ENCODE assay signal across 31 cellular contexts in the genomic region with DNA sequence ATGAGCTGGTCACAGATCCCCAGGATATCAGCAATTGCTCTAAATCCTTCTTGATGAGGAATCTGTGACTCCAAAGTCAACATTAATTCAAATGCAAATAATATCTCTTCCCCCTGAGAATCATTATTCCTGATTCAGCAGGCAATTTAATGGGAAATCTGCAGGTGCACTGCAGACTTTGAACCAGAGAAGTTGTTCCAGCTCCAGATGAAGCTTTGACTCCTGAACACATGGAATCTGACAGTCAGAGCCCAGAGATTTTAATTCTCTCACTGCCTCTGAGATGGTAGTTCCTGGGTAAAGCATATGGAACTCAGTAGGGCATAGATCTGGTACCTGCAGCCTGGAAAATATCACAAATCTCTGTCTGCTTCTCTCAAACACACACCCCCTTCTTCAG.
"Had no signal": no experiment of that assay in that cellular context is flagged by ENCODE, and none has a peak within 500 bp of the region (broad histone marks: within the 10 kb centered on the region; RNA-seq: fewer than 3 reads in every experiment).

No MANE protein-coding gene starts in this region.

- H3K4me1 ChIP-seq: ascending aorta, breast epithelium, Peyer's patch had no signal

- H3K4me3 ChIP-seq: ascending aorta, breast epithelium, K562, Peyer's patch had no signal

- ATAC-seq: activated CD8-positive, alpha-beta T cell treated with anti-CD3 and anti-CD28 coated beads for 36 hours; K562; PC-3; SK-N-SH treated with all-trans-retinoic acid at 6 μM for 48 hours had no signal

- H3K4me3 Mint-ChIP-seq: activated B cell treated with CpG ODN at 0.5 μM for 24 hours; activated CD8-positive, alpha-beta T cell treated with anti-CD3 and anti-CD28 coated beads for 36 hours; activated naive CD4-positive, alpha-beta T cell treated with anti-CD3 and anti-CD28 coated beads, Interleukin-2, amount 50 U/mL, for 24 hours; activated naive CD8-positive, alpha-beta T cell treated with anti-CD3 and anti-CD28 coated beads, Interleukin-2, amount 10 ng/mL, durations not matched to agents 7 days and 5 days had no signal

- H3K9me3 Mint-ChIP-seq: activated B cell treated with CpG ODN at 0.5 μM for 24 hours; activated CD8-positive, alpha-beta T cell treated with anti-CD3 and anti-CD28 coated beads for 36 hours; activated naive CD4-positive, alpha-beta T cell treated with anti-CD3 and anti-CD28 coated beads, Interleukin-2, amount 50 U/mL, for 24 hours; activated T-helper 2 cell treated with anti-CD3 and anti-CD28 coated beads, Interferon-gamma antibody, Interleukin-2, Interleukin-4, amounts not matched to agents 10 μg/mL and 5 μg/mL and 100 μg/mL, durations not matched to agents 14 hours and 24 hours and 36 hours had no signal

- H3K27ac ChIP-seq: ascending aorta, breast epithelium, Peyer's patch, VCaP had no signal

- H3K27me3 Mint-ChIP-seq: activated B cell treated with CpG ODN at 0.5 μM for 24 hours; activated CD8-positive, alpha-beta T cell treated with anti-CD3 and anti-CD28 coated beads for 36 hours; activated naive CD4-positive, alpha-beta T cell treated with anti-CD3 and anti-CD28 coated beads, Interleukin-2, amount 50 U/mL, for 24 hours; activated naive CD8-positive, alpha-beta T cell treated with anti-CD3 and anti-CD28 coated beads, Interleukin-2, amount 10 ng/mL, durations not matched to agents 7 days and 5 days had no signal

- H3K27ac Mint-ChIP-seq: activated B cell treated with CpG ODN at 0.5 μM for 24 hours; activated CD8-positive, alpha-beta T cell treated with anti-CD3 and anti-CD28 coated beads for 36 hours; activated T-helper 2 cell treated with anti-CD3 and anti-CD28 coated beads, Interferon-gamma antibody, Interleukin-2, Interleukin-4, amounts not matched to agents 10 μg/mL and 5 μg/mL and 100 μg/mL, durations not matched to agents 14 hours and 24 hours and 36 hours had no signal

- H3K36me3 Mint-ChIP-seq: activated naive CD4-positive, alpha-beta T cell treated with anti-CD3 and anti-CD28 coated beads, Interleukin-2, amount 50 U/mL, for 24 hours had no signal

- DNase-seq: activated B cell treated with CpG ODN at 0.5 μM for 24 hours; activated CD4-positive, alpha-beta T cell treated with anti-CD3 and anti-CD28 coated beads for 4 hours; activated CD4-positive, alpha-beta T cell treated with anti-CD3 and anti-CD28 coated beads, Interleukin-2, amount 50 U/mL, for 4 hours; activated CD4-positive, CD25-positive, alpha-beta regulatory T cell treated with anti-CD3 and anti-CD28 coated beads, Interleukin-2, amount 50 U/mL, for 72 hours; activated CD8-positive, alpha-beta T cell treated with anti-CD3 and anti-CD28 coated beads for 36 hours; activated gamma-delta T cell; activated naive CD4-positive, alpha-beta T cell treated with Interleukin-2 at 50 U/mL for 16 hours; activated naive CD8-positive, alpha-beta T cell treated with anti-CD3 and anti-CD28 coated beads, Interleukin-2, amount 10 ng/mL, durations not matched to agents 7 days and 5 days; activated T-cell treated with anti-CD3 and anti-CD28 coated beads, Interleukin-2, amount 50 U/mL, for 1 hour; amygdala; NCI-H1092 treated with DMSO at 0.1 percent for 48 hours; NCI-H1417; NCI-H1694; NCI-H2029; NCI-H2107; NCI-H2171; NCI-H510A treated with DMSO at 0.1 percent for 48 hours; PC-3; Peyer's patch; RPMI8226; SHP77 treated with DMSO at 0.1 percent for 48 hours; T-helper 1 cell; T-helper 2 cell; T-helper 9 cell had no signal

- H3K36me3 ChIP-seq: ascending aorta, breast epithelium, Peyer's patch had no signal

- H3K27me3 ChIP-seq: ascending aorta, breast epithelium, Peyer's patch had no signal

- H3K9me3 ChIP-seq: ascending aorta, breast epithelium, Peyer's patch had no signal
